15 cellular contexts compared by ENCODE assay signal in the genomic region with DNA sequence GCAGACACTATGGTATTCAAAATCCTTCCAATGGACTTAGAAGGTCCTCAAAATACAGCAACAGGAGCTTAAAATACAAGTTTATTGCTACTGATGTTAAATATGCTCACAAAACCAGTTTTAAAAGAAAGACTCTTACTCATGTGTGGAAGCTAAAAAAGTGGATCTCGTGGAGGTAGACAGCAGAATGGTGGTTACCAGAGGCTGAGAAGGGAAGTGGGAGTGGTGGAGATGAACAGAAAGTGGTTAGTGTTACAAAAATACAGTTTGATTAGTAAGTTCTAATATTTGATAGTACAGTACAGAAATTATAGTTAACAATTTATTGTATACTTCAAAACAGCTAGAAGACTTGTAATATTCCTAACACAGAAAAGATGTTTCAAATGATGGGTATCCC. TPM values are rescaled to one million over a fixed set of nuclear protein-coding genes. Genes with fewer than 3 reads are reported as not detected.
A peak's percentile ranks its signal among the peaks of the same experiment; 100 is the strongest.
DNase-seq lines count a peak whose midpoint lies in the region; ATAC-seq and TF ChIP-seq lines count a peak whose summit lies in the region.
"Had no signal": no experiment of that assay in that cellular context is flagged by ENCODE, and none has a peak within 500 bp of the region (broad histone marks: within the 10 kb centered on the region; RNA-seq: fewer than 3 reads in every experiment).

No MANE protein-coding gene starts in this region.

- peak in 1 of 3 donors; percentile 51 for DNase-seq in CD4-positive, CD25-positive, alpha-beta regulatory T cell
- DNase-seq in GM12865 (ENCODE audit: low read depth): peak; percentile 37
- DNase-seq in immature natural killer cell: no peak
- no peak for DNase-seq in NCI-H2081 (lab: John Stamatoyannopoulos, UW)
- no peak for DNase-seq in posterior vena cava (ENCODE audit: low spot score)
- no peak for DNase-seq in glomerular visceral epithelial cell (ENCODE audit: extremely low spot score)
- DNase-seq: activated CD4-positive, alpha-beta T cell treated with anti-CD3 and anti-CD28 coated beads for 1 hour; KG1; NCI-H2029; stimulated activated CD4-positive, alpha-beta T cell treated with anti-CD3 and anti-CD28 coated beads, Interleukin-15, amount 100 ng/mL, for 24 hours had no signal

- H3K9ac ChIP-seq in OCI-LY3 (ENCODE audit: low read length): peak overlapping the region; percentile 5; the same call in 1 of the 2 replicates

- peaks cover 19% of the 10 kb centered on the region for H3K36me3 Mint-ChIP-seq in CD4-positive, CD25-positive, alpha-beta regulatory T cell
- peaks cover 0 to 4% (median 0%) of the 10 kb centered on the region in 3 donors for H3K36me3 Mint-ChIP-seq in immature natural killer cell

- peaks cover 10% of the 10 kb centered on the region for H3K36me3 ChIP-seq in CD4-positive, CD25-positive, alpha-beta regulatory T cell (ENCODE audit: control insufficient read depth, insufficient read depth, low read length)
- peaks cover 6% of the 10 kb centered on the region for H3K36me3 ChIP-seq in OCI-LY3 (replicated peaks; ENCODE audit: low read depth, low read length)

- no peak overlapping the region for H2AFZ ChIP-seq in OCI-LY3 (ENCODE audit: low read depth, low read length)
- H2AFZ ChIP-seq: hepatocyte had no signal

- H3K79me2 ChIP-seq in OCI-LY3 (ENCODE audit: low read length): peaks cover 45% of the 10 kb centered on the region

- no peaks in the 10 kb centered on the region for H3K27me3 Mint-ChIP-seq in CD4-positive, CD25-positive, alpha-beta regulatory T cell
- H3K27me3 Mint-ChIP-seq in immature natural killer cell (ENCODE audit: low read depth in 3 of 3): peaks cover 0 to 1% (median 0%) of the 10 kb centered on the region in 3 donors

- H3K4me3 ChIP-seq in CD4-positive, CD25-positive, alpha-beta regulatory T cell (ENCODE audit: low read depth, low read length): peak overlapping the region; percentile 47
- no peak overlapping the region for H3K4me3 ChIP-seq in GM12865 (ENCODE audit: low read depth, low read length)
- peak overlapping the region; percentile 3; the same call in 1 of the 2 replicates for H3K4me3 ChIP-seq in OCI-LY3 (ENCODE audit: low read length)
- H3K4me3 ChIP-seq: hepatocyte, suprapubic skin had no signal

- no peaks in the 10 kb centered on the region for H3K9me3 ChIP-seq in CD4-positive, CD25-positive, alpha-beta regulatory T cell (ENCODE audit: control insufficient read depth in 2 of 2, low read length in 2 of 2)
- no peaks in the 10 kb centered on the region for H3K9me3 ChIP-seq in OCI-LY3 (ENCODE audit: insufficient read depth, low read length)
- H3K9me3 ChIP-seq: suprapubic skin had no signal

- peak overlapping the region; percentile 51 for H3K4me2 ChIP-seq in OCI-LY3 (ENCODE audit: low read length)
- H3K4me2 ChIP-seq: hepatocyte had no signal

- no peak overlapping the region for H3K27ac ChIP-seq in CD4-positive, CD25-positive, alpha-beta regulatory T cell (ENCODE audit: insufficient read depth, low read length, poor library complexity, severe bottlenecking)
- H3K27ac ChIP-seq in OCI-LY3 (ENCODE audit: low read length): peak overlapping the region; percentile 15; the same call in 1 of the 2 replicates
- H3K27ac ChIP-seq: hepatocyte, HL-60, suprapubic skin had no signal

- peaks cover 0 to 2% (median 0%) of the 10 kb centered on the region in 7 donors for H3K9me3 Mint-ChIP-seq in CD4-positive, CD25-positive, alpha-beta regulatory T cell
- no peaks in the 10 kb centered on the region for H3K9me3 Mint-ChIP-seq in immature natural killer cell

- TF ChIP-seq CTCF in GM12865 (IDR thresholded peaks at IDR 0.05; ENCODE audit: insufficient read depth, low read depth, low read length, missing control alignments) (no peak), OCI-LY3 (IDR thresholded peaks at IDR 0.05; ENCODE audit: low read depth, low read length) (no peak)

- peaks cover 10% of the 10 kb centered on the region; the same call in 1 of the 2 replicates for H4K20me1 ChIP-seq in OCI-LY3 (ENCODE audit: insufficient read depth, low read length)

- peak overlapping the region in 1 of 3 donors; percentile 78 for H3K27ac Mint-ChIP-seq in CD4-positive, CD25-positive, alpha-beta regulatory T cell
- H3K27ac Mint-ChIP-seq in immature natural killer cell: peak overlapping the region; percentile 3 to 75 (median 20)

- H3K4me1 ChIP-seq in CD4-positive, CD25-positive, alpha-beta regulatory T cell (ENCODE audit: control insufficient read depth, insufficient read depth, low read length, poor library complexity, severe bottlenecking): peaks cover 25% of the 10 kb centered on the region
- H3K4me1 ChIP-seq in OCI-LY3 (ENCODE audit: low read length): peaks cover 57% of the 10 kb centered on the region

- peaks cover 30 to 55% (median 38%) of the 10 kb centered on the region in 4 donors for H3K4me1 Mint-ChIP-seq in CD4-positive, CD25-positive, alpha-beta regulatory T cell
- peaks cover 46 to 73% of the 10 kb centered on the region in 2 donors for H3K4me1 Mint-ChIP-seq in immature natural killer cell

- H3K27me3 ChIP-seq in CD4-positive, CD25-positive, alpha-beta regulatory T cell (ENCODE audit: control insufficient read depth, insufficient read depth, low read length): no peaks in the 10 kb centered on the region
- H3K27me3 ChIP-seq in OCI-LY3 (ENCODE audit: low read depth, low read length): no peaks in the 10 kb centered on the region
- H3K27me3 ChIP-seq: hepatocyte, suprapubic skin had no signal

- ATAC-seq in CD4-positive, CD25-positive, alpha-beta regulatory T cell (ENCODE audit: low read depth in 2 of 2): no peak
- no peak for ATAC-seq in HG02840 (IDR thresholded peaks at IDR 0.05; ENCODE audit: low FRiP score, unreplicated experiment)

- H3K4me3 Mint-ChIP-seq in CD4-positive, CD25-positive, alpha-beta regulatory T cell: peak overlapping the region in 3 of 4 donors; percentile 0 to 54 (median 29)
- H3K4me3 Mint-ChIP-seq in immature natural killer cell: peak overlapping the region; percentile 3 to 33 (median 21)

- intact Hi-C loops in posterior vena cava (cut with DNase I): no loop called here

RNA-seq across cellular contexts. Expression of a gene that starts 12.1 kb away (rescaled TPM):
- total RNA-seq in CD4-positive, CD25-positive, alpha-beta regulatory T cell: 34.1 TPM
- polyA plus RNA-seq in CD4-positive, CD25-positive, alpha-beta regulatory T cell: 10 to 100 TPM; 11.8 to 15.7 (median 13.6) TPM
- polyA plus RNA-seq in immature natural killer cell: 10 to 100 TPM in 1 of 3 donors, 1 to 10 TPM in 2; 6.3 to 14.9 (median 8.0) TPM
- 10 to 100 TPM; 24.8 to 34.9 TPM for total RNA-seq in posterior vena cava
